Comparison of ENCODE assay signal across 24 cellular contexts in the genomic region with DNA sequence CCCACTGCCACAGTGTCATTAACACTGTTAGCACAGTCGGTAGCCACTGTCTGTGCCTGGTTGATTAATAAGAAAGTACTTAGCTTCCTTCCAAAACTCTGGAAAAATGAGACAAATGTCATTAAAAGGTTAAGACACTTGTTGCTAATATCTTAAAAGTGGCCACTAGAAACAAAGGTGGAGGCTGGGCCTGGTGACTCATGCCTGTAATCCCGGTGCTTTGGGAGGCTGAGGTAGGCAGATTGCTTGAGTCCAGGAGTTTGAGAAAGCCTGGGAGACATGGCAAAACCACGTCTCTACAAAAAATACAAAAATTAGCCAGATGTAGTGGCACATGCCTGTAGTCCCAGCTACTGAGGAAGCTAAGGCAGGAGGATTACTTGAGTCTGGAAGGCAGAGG.
DNase-seq lines count a peak whose midpoint lies in the region; ATAC-seq, FAIRE-seq and TF ChIP-seq lines count a peak whose summit lies in the region.
"Had no signal": no experiment of that assay in that cellular context is flagged by ENCODE, and none has a peak within 500 bp of the region (broad histone marks: within the 10 kb centered on the region; RNA-seq: fewer than 3 reads in every experiment).

No MANE protein-coding gene starts in this region.

- H2AFZ ChIP-seq in neural progenitor cell (replicated peaks), result no peak overlapping the region

- peaks cover 12% of the 10 kb centered on the region for H3K9me3 Mint-ChIP-seq in neural progenitor cell

- no peaks in the 10 kb centered on the region for H3K4me1 ChIP-seq in left lung
- H3K4me1 ChIP-seq in neural progenitor cell, result no peaks in the 10 kb centered on the region
- H3K4me1 ChIP-seq: Peyer's patch had no signal

- TF ChIP-seq CTCF in bronchial epithelial cell (IDR thresholded peaks at IDR 0.05; ENCODE audit: insufficient read depth, low read length, severe bottlenecking), result no peak
- no peak for TF ChIP-seq CTCF in left lung (IDR thresholded peaks at IDR 0.05)
- no peak for TF ChIP-seq CTCF in neural progenitor cell (IDR thresholded peaks at IDR 0.05)

- no peak overlapping the region for H3K9ac ChIP-seq in neural progenitor cell

- H3K36me3 Mint-ChIP-seq in neural progenitor cell, result no peaks in the 10 kb centered on the region
- H3K36me3 Mint-ChIP-seq: CD8-positive, alpha-beta memory T cell had no signal

- no peak for FAIRE-seq in bronchial epithelial cell (lab: Jason Lieb, UNC)
- FAIRE-seq: A204.1, GM18507 had no signal

- ATAC-seq in left lung (peak; percentile 91), GM18861 (IDR thresholded peaks at IDR 0.05; ENCODE audit: unreplicated experiment) (no peak), GM19395 (IDR thresholded peaks at IDR 0.05; ENCODE audit: unreplicated experiment) (no peak)

- no peaks in the 10 kb centered on the region for H3K79me2 ChIP-seq in neural progenitor cell (ENCODE audit: low read depth)

- no peak overlapping the region for H3K4me2 ChIP-seq in neural progenitor cell

- H3K4me1 Mint-ChIP-seq in neural progenitor cell, result no peaks in the 10 kb centered on the region
- H3K4me1 Mint-ChIP-seq: CD8-positive, alpha-beta memory T cell had no signal

- H3K9me3 ChIP-seq in left lung, result no peaks in the 10 kb centered on the region
- peaks cover 7% of the 10 kb centered on the region for H3K9me3 ChIP-seq in neural progenitor cell (ENCODE audit: low read depth)

- peak; percentile 17 for DNase-seq in Daoy (ENCODE audit: low read depth)
- peak; percentile 47 for DNase-seq in NCI-H226
- DNase-seq in bronchial epithelial cell (ENCODE audit: low read depth), result peak; percentile 49
- no peak for DNase-seq in left lung
- no peak for DNase-seq in NCI-H2107 (lab: John Stamatoyannopoulos, UW)
- DNase-seq in neural progenitor cell (ENCODE audit: low spot score), result no peak
- DNase-seq: Calu3; CD8-positive, alpha-beta memory T cell; DMS153; GDM1; Karpas-422; MM.1S; NCI-H1048; NCI-H1436; NCI-H187 treated with DMSO at 0.1 percent for 48 hours; NCI-H524 treated with DMSO at 0.1 percent for 48 hours; NCI-H82; Peyer's patch; Right ventricle myocardium superior had no signal

- no peaks in the 10 kb centered on the region for H3F3A ChIP-seq in neural progenitor cell (ENCODE audit: low read depth)

- no peak overlapping the region for H3K4me3 Mint-ChIP-seq in neural progenitor cell
- H3K4me3 Mint-ChIP-seq: CD8-positive, alpha-beta memory T cell had no signal

- intact Hi-C loops in left lung (cut with DNase I), result loop anchor here in 1 of 2 donors (10.0 kb wide), 1 partner anchor 242 kb away; no protein-coding TSS in a partner anchor

- no peaks in the 10 kb centered on the region for H3K27me3 Mint-ChIP-seq in neural progenitor cell (ENCODE audit: insufficient read depth, low read depth)

- H3K27ac ChIP-seq in left lung, result no peak overlapping the region
- no peak overlapping the region for H3K27ac ChIP-seq in neural progenitor cell
- H3K27ac ChIP-seq: C4-2B, Peyer's patch had no signal

- H3K4me3 ChIP-seq in bronchial epithelial cell (ENCODE audit: low read depth, low read length) (no peak overlapping the region), left lung (no peak overlapping the region), neural progenitor cell (no peak overlapping the region)
- H3K4me3 ChIP-seq: Peyer's patch had no signal

- no peak overlapping the region for H3K27ac Mint-ChIP-seq in neural progenitor cell

- H4K20me1 ChIP-seq in neural progenitor cell (ENCODE audit: low read depth), result no peaks in the 10 kb centered on the region

- H3K27me3 ChIP-seq in bronchial epithelial cell (ENCODE audit: control insufficient read depth, insufficient read depth, low read length) (no peaks in the 10 kb centered on the region), left lung (no peaks in the 10 kb centered on the region), neural progenitor cell (no peaks in the 10 kb centered on the region)
- H3K27me3 ChIP-seq: Peyer's patch had no signal

- H3K36me3 ChIP-seq in bronchial epithelial cell (ENCODE audit: control insufficient read depth, insufficient read depth, low read length) (no peaks in the 10 kb centered on the region), left lung (no peaks in the 10 kb centered on the region), neural progenitor cell (no peaks in the 10 kb centered on the region)
- H3K36me3 ChIP-seq: Peyer's patch had no signal

Comparison
In these comparisons a context has a peak if more than half of its experiments do, and no peak if none do; other contexts are left out.
1. DNase-seq: peak in Daoy (single experiment), NCI-H226 (single experiment) and bronchial epithelial cell (single experiment); none in left lung (0 of 2), NCI-H2107 (single experiment) and neural progenitor cell (single experiment).